ENCODE assay signal across 10 cellular contexts in the genomic region with DNA sequence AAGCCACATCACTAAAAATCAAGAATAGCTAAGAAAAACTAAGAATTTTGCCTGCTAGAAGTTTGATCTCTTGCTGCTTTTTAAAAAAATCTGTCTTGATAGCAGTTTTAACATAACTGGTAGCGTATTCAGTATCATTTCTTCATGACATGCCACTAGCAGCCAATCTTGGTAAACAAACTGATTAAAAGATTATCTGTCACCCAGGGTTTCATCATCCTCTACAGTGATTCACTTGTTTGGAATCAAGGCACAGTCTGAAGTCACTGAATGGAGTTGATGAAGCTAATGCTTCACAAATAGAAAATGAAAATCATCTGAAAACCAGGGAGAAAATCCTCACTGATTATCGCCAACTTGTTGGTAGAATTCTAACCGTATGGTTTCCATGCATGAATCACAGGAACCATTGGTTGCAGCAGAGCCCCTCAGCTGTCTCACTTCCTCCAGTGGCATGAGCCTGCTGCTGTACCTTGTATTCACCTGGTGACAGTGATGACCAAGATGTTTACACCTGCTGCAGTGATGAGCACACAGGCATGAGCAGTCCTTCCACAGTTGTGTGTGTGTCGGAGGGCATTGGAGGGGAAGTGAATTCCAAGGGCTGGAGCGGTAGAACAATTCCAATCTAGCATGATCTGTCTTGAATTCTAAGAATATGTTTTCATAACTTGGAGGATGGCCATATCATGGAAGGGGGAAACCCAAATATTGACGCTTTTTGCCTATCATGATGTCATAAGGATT.
DNase-seq lines count a peak whose midpoint lies in the region; ATAC-seq and TF ChIP-seq lines count a peak whose summit lies in the region.
"Had no signal": no experiment of that assay in that cellular context is flagged by ENCODE, and none has a peak within 500 bp of the region (broad histone marks: within the 10 kb centered on the region; RNA-seq: fewer than 3 reads in every experiment).

No MANE protein-coding gene starts in this region.

- CTCF ChIA-PET in PC-3 (lab: Charles Lee), result no interaction called here

- H3F3A ChIP-seq in PC-3 (ENCODE audit: low read length, unreplicated experiment) (no peaks in the 10 kb centered on the region), smooth muscle cell (ENCODE audit: low read depth) (peaks cover 4% of the 10 kb centered on the region)

- H3K9ac ChIP-seq in PC-3 (ENCODE audit: low read length), result no peak overlapping the region
- H3K9ac ChIP-seq in smooth muscle cell (ENCODE audit: low read depth), result no peak overlapping the region

- H3K27ac ChIP-seq in PC-3 (ENCODE audit: low read length) (peak overlapping the region; percentile 52), smooth muscle cell (ENCODE audit: low read depth) (peak overlapping the region; percentile 81)

- intact Hi-C loops in PC-3 (cut with micrococcal nuclease), result loop anchor here (5.0 kb wide), 1 partner anchor 123 kb away; no protein-coding TSS in a partner anchor

- TF ChIP-seq CTCF in PC-3 (conservative IDR thresholded peaks at IDR 0.05; ENCODE audit: low read depth, low read length) (no peak), smooth muscle cell (IDR thresholded peaks at IDR 0.05; ENCODE audit: borderline replicate concordance, insufficient read depth, poor library complexity, severe bottlenecking) (no peak)

- H2AFZ ChIP-seq in PC-3 (ENCODE audit: low read length) (0 out of 2 replicates have a peak overlapping the region, but pooled peaks have one; percentile 2), smooth muscle cell (ENCODE audit: low read depth) (no peak overlapping the region)

- peak overlapping the region; percentile 34 for H3K4me2 ChIP-seq in PC-3 (ENCODE audit: low read length)
- H3K4me2 ChIP-seq in smooth muscle cell, result peak overlapping the region; percentile 55

- peaks cover 42% of the 10 kb centered on the region for H3K4me1 ChIP-seq in PC-3 (ENCODE audit: insufficient read depth, low read length)
- H3K4me1 ChIP-seq in smooth muscle cell (ENCODE audit: low read depth), result peaks cover 4% of the 10 kb centered on the region

- no peaks in the 10 kb centered on the region for H3K9me2 ChIP-seq in PC-3 (replicated peaks; ENCODE audit: low read length)

- H3K9me3 ChIP-seq in PC-3 (ENCODE audit: low read length) (no peaks in the 10 kb centered on the region), smooth muscle cell (replicated peaks; ENCODE audit: low read depth) (no peaks in the 10 kb centered on the region)

- DNase-seq in GM04503 (ENCODE audit: low read depth) (peak; percentile 83), PC-3 (peak; percentile 81), fibroblast of gingiva (ENCODE audit: low read depth) (peak; percentile 71), smooth muscle cell (lab: John Stamatoyannopoulos, UW; ENCODE audit: unreplicated experiment) (no peak)
- DNase-seq: left cardiac atrium, posterior cingulate gyrus had no signal

- H3K4me3 ChIP-seq in PC-3 (ENCODE audit: low read length) (no peak overlapping the region), smooth muscle cell (no peak overlapping the region)

- no peaks in the 10 kb centered on the region for H3K79me2 ChIP-seq in PC-3 (ENCODE audit: low read length)
- no peaks in the 10 kb centered on the region for H3K79me2 ChIP-seq in smooth muscle cell (ENCODE audit: low read depth)

- H3K36me3 ChIP-seq in PC-3 (ENCODE audit: low read depth, low read length) (no peaks in the 10 kb centered on the region), smooth muscle cell (ENCODE audit: low read depth) (no peaks in the 10 kb centered on the region)

- ATAC-seq in PC-3 (peak; percentile 63), HG02610 (IDR thresholded peaks at IDR 0.05; ENCODE audit: unreplicated experiment) (no peak), GM18498 (IDR thresholded peaks at IDR 0.05; ENCODE audit: unreplicated experiment) (no peak), GM18520 (IDR thresholded peaks at IDR 0.05; ENCODE audit: unreplicated experiment) (no peak), GM19463 (IDR thresholded peaks at IDR 0.05; ENCODE audit: unreplicated experiment) (no peak)
- ATAC-seq: left cardiac atrium had no signal

- POLR2A ChIA-PET in PC-3 (lab: Charles Lee; ENCODE audit: unreplicated experiment), result interaction anchor here (0.5 kb wide), 1 partner anchor 369 kb away, joined by 5 read pairs; no protein-coding TSS in a partner anchor

- H4K20me1 ChIP-seq in PC-3 (ENCODE audit: low read length) (no peaks in the 10 kb centered on the region), smooth muscle cell (ENCODE audit: low read depth) (no peaks in the 10 kb centered on the region)

- WGBS in smooth muscle cell (ENCODE audit: low lambda C conversion rate), result 53% methylated on average over 6 of the region's 6 CpGs

- H3K27me3 ChIP-seq in PC-3 (ENCODE audit: low read length) (no peaks in the 10 kb centered on the region), smooth muscle cell (ENCODE audit: low read depth) (no peaks in the 10 kb centered on the region)

- BruUV-seq in PC-3 (replicated peaks; lab: Mats Ljungman, UMichigan), result no TSS peak
